Comparison of ENCODE assay signal across 26 cellular contexts in genomic region chr10:23914641-23915040, GRCh38.
DNase-seq lines count a peak whose midpoint lies in the region; ATAC-seq lines count a peak whose summit lies in the region.
"Had no signal": no experiment of that assay in that cellular context is flagged by ENCODE, and none has a peak within 500 bp of the region (broad histone marks: within the 10 kb centered on the region; RNA-seq: fewer than 3 reads in every experiment).

No MANE protein-coding gene starts in this region.

- no peaks in the 10 kb centered on the region for H3F3A ChIP-seq in GM23248 (ENCODE audit: insufficient read depth)

- no peaks in the 10 kb centered on the region for H3K9me2 ChIP-seq in GM23248 (ENCODE audit: insufficient read depth)

- H3K4me1 ChIP-seq in GM23248 (ENCODE audit: insufficient read depth) = no peaks in the 10 kb centered on the region
- H3K4me1 ChIP-seq: A549, BE2C had no signal

- peaks cover 5% of the 10 kb centered on the region for H3K27me3 Mint-ChIP-seq in activated T-cell treated with anti-CD3 and anti-CD28 coated beads, Interleukin-2, amount 50 U/mL, for 72 hours (ENCODE audit: low read depth)
- H3K27me3 Mint-ChIP-seq in central memory CD8-positive, alpha-beta T cell = no peaks in the 10 kb centered on the region
- H3K27me3 Mint-ChIP-seq: CD4-positive, alpha-beta memory T cell had no signal

- no peaks in the 10 kb centered on the region for H3K4me1 Mint-ChIP-seq in activated T-cell treated with anti-CD3 and anti-CD28 coated beads, Interleukin-2, amount 50 U/mL, for 72 hours (ENCODE audit: low read depth)
- H3K4me1 Mint-ChIP-seq in central memory CD8-positive, alpha-beta T cell = no peaks in the 10 kb centered on the region
- H3K4me1 Mint-ChIP-seq: CD4-positive, alpha-beta memory T cell; CD4-positive, CD25-positive, alpha-beta regulatory T cell; CD8-positive, alpha-beta memory T cell had no signal

- in situ Hi-C loops in GM23248 (cut with MboI) = no loop called here

- H3K36me3 ChIP-seq in GM23248 (ENCODE audit: low read depth) = no peaks in the 10 kb centered on the region
- H3K36me3 ChIP-seq: BE2C, BLaER1 had no signal

- no peaks in the 10 kb centered on the region for H3K27me3 ChIP-seq in GM23248 (replicated peaks; ENCODE audit: insufficient read depth)
- H3K27me3 ChIP-seq: BE2C, BLaER1 had no signal

- no peaks in the 10 kb centered on the region for H3K9me3 ChIP-seq in GM23248 (ENCODE audit: low read depth)
- H3K9me3 ChIP-seq: A549, BE2C, BLaER1 had no signal

- H3K9me3 Mint-ChIP-seq in activated T-cell treated with anti-CD3 and anti-CD28 coated beads, Interleukin-2, amount 50 U/mL, for 72 hours = peaks cover 1 to 4% of the 10 kb centered on the region in 2 donors
- H3K9me3 Mint-ChIP-seq in central memory CD8-positive, alpha-beta T cell = peaks cover 14% of the 10 kb centered on the region

- no peak overlapping the region for H3K4me3 Mint-ChIP-seq in activated T-cell treated with anti-CD3 and anti-CD28 coated beads, Interleukin-2, amount 50 U/mL, for 72 hours
- H3K4me3 Mint-ChIP-seq in central memory CD8-positive, alpha-beta T cell = no peak overlapping the region
- H3K4me3 Mint-ChIP-seq: CD14-positive monocyte; CD4-positive, alpha-beta memory T cell; CD4-positive, CD25-positive, alpha-beta regulatory T cell; CD8-positive, alpha-beta memory T cell had no signal

- H3K27ac Mint-ChIP-seq in activated T-cell treated with anti-CD3 and anti-CD28 coated beads, Interleukin-2, amount 50 U/mL, for 72 hours = peak overlapping the region; percentile 59
- H3K27ac Mint-ChIP-seq in central memory CD8-positive, alpha-beta T cell (ENCODE audit: low read depth) = peak overlapping the region; percentile 24
- H3K27ac Mint-ChIP-seq: CD14-positive monocyte; CD4-positive, alpha-beta memory T cell; CD4-positive, CD25-positive, alpha-beta regulatory T cell; CD8-positive, alpha-beta memory T cell had no signal

- ATAC-seq in activated T-cell treated with anti-CD3 and anti-CD28 coated beads, Interleukin-2, amount 50 U/mL, for 72 hours (replicated peaks in 1 of 2) = no peak
- no peak for ATAC-seq in central memory CD8-positive, alpha-beta T cell (replicated peaks; ENCODE audit: extremely low read depth, poor library complexity, severe bottlenecking)
- ATAC-seq: A549, GM12878 had no signal

- H3K36me3 Mint-ChIP-seq in activated T-cell treated with anti-CD3 and anti-CD28 coated beads, Interleukin-2, amount 50 U/mL, for 72 hours (ENCODE audit: insufficient read depth in 2 of 2) = no peaks in the 10 kb centered on the region
- H3K36me3 Mint-ChIP-seq in central memory CD8-positive, alpha-beta T cell (ENCODE audit: insufficient read depth) = no peaks in the 10 kb centered on the region
- H3K36me3 Mint-ChIP-seq: CD14-positive monocyte; CD4-positive, alpha-beta memory T cell; CD4-positive, CD25-positive, alpha-beta regulatory T cell; CD8-positive, alpha-beta memory T cell had no signal

- no peak overlapping the region for H3K27ac ChIP-seq in GM23248
- H3K27ac ChIP-seq: 22Rv1, A549, BLaER1 had no signal

- no peak overlapping the region for H3K4me2 ChIP-seq in GM23248 (ENCODE audit: unreplicated experiment)
- H3K4me2 ChIP-seq: A549, BLaER1 had no signal

- no peak overlapping the region for H2AFZ ChIP-seq in GM23248

- H3K79me2 ChIP-seq in GM23248 (ENCODE audit: insufficient read depth) = no peaks in the 10 kb centered on the region

- no peaks in the 10 kb centered on the region for H4K20me1 ChIP-seq in GM23248 (ENCODE audit: insufficient read depth)
- H4K20me1 ChIP-seq: BLaER1 had no signal

- 24 to 27% methylated on average over 3 of the region's 3 CpGs for WGBS in GM23248 (ENCODE audit: low coverage in 1 of 2, low lambda C conversion rate in 2 of 2, missing lambda C conversion rate in 2 of 2), 2 experiments

- peak; percentile 21 for DNase-seq in DMS 273 (lab: John Stamatoyannopoulos, UW; ENCODE audit: unreplicated experiment)
- DNase-seq in DMS 273 treated with DMSO at 0.1 percent for 48 hours (lab: John Stamatoyannopoulos, UW) = no peak
- DNase-seq in activated T-cell treated with anti-CD3 and anti-CD28 coated beads, Interleukin-2, amount 50 U/mL, for 72 hours = no peak
- DNase-seq in activated T-cell treated with anti-CD3 and anti-CD28 coated beads, Interleukin-2, amount 50 U/mL, for 1 hour = no peak
- no peak for DNase-seq in central memory CD8-positive, alpha-beta T cell (ENCODE audit: low spot score in 2 of 2)
- peak; percentile 30 for DNase-seq in islet precursor cell
- DNase-seq in GM23248 = no peak
- no peak for DNase-seq in NCI-H146 treated with DMSO at 0.1 percent for 48 hours (lab: John Stamatoyannopoulos, UW; ENCODE audit: unreplicated experiment)
- DNase-seq: ACHN; BE2C; C1 segment of cervical spinal cord; CD4-positive, alpha-beta memory T cell; CD4-positive, CD25-positive, alpha-beta regulatory T cell; CD8-positive, alpha-beta memory T cell; COR-L47; DMS153; DMS53; DMS79; DND-41; EL; GDM1 had no signal

- H3K4me3 ChIP-seq in GM23248 = no peak overlapping the region
- H3K4me3 ChIP-seq: A549, BLaER1, GM12878 had no signal

- H3K9ac ChIP-seq in GM23248 = no peak overlapping the region
- H3K9ac ChIP-seq: BLaER1 had no signal

Comparison
In these comparisons a context has a peak if more than half of its experiments do, and no peak if none do; other contexts are left out.
1. DNase-seq: peak in DMS 273 (single experiment) and islet precursor cell (single experiment); none in DMS 273 treated with DMSO at 0.1 percent for 48 hours (single experiment), activated T-cell treated with anti-CD3 and anti-CD28 coated beads, Interleukin-2, amount 50 U/mL, for 72 hours (0 of 2), activated T-cell treated with anti-CD3 and anti-CD28 coated beads, Interleukin-2, amount 50 U/mL, for 1 hour (single experiment), central memory CD8-positive, alpha-beta T cell (0 of 2), GM23248 (single experiment) and NCI-H146 treated with DMSO at 0.1 percent for 48 hours (single experiment).